In the genomic region with DNA sequence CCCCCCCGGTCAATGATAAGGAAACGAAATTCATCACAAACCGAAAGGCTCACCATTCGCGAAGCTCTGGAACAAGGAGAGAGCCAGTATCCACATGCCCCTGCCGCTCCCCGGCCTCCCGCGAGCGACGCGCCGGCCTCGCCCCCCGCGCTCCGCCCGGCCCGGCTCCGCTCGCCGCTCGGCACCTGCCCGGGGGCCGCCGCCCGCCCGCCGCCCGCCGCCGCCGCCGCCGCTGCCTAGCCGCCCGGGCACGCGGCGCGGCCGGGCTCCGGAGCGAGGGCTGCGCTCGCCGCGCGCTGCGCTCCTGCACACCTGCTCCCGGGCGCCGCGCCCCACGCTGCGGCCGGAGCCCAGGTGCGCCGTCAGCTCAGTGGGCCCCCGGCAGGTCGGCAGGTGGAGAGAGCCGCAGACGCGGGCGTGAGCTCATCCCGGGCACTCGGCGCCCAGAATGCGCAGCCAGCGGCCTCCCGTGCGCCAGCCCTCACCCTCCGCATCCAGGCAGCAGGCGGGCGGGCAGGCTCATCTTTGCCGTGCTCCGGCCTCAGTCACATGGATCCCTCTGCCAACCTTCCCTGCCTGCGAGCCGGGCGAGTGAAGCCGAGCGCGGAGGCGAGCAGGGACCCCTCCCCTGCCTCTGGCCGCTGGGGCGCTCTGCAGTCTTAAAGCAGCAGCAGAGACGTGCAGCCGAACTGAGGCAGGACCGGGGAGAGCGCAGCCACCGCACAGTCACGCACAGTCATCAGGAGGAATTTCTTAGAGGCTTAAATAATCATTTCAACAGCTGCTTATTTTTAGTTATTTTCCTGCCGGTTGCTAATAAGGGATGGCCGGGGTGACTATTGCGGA, we compare ENCODE assay signal across 10 cellular contexts. TPM values are rescaled to one million over a fixed set of nuclear protein-coding genes. Genes with fewer than 3 reads are reported as not detected.
DNase-seq lines count a peak whose midpoint lies in the region; ATAC-seq, FAIRE-seq and TF ChIP-seq lines count a peak whose summit lies in the region.
"Had no signal": no experiment of that assay in that cellular context is flagged by ENCODE, and none has a peak within 500 bp of the region (broad histone marks: within the 10 kb centered on the region; RNA-seq: fewer than 3 reads in every experiment).

DSCAM (minus strand) TSS at position 593 of the 846 bp plus-strand sequence; CDS start at position 96, 497 bp downstream.

- H2AFZ ChIP-seq in hepatocyte: no peak within 1 kb of the TSS

- CTCF ChIA-PET in naive thymus-derived CD4-positive, alpha-beta T cell (lab: Charles Lee): no interaction called here

- H3K36me3 ChIP-seq in hepatocyte (replicated peaks; ENCODE audit: insufficient read depth, low read depth): no peaks in the 10 kb centered on the region
- no peaks in the 10 kb centered on the region for H3K36me3 ChIP-seq in naive thymus-derived CD4-positive, alpha-beta T cell (ENCODE audit: control insufficient read depth in 2 of 3, insufficient read depth in 3 of 3, low read length in 3 of 3)

- no peaks in the 10 kb centered on the region for H4K20me1 ChIP-seq in hepatocyte (ENCODE audit: insufficient read depth, poor library complexity, severe bottlenecking)

- peaks cover 3% of the 10 kb centered on the region for H3K4me1 ChIP-seq in hepatocyte (ENCODE audit: insufficient read depth)
- no peaks in the 10 kb centered on the region for H3K4me1 ChIP-seq in naive thymus-derived CD4-positive, alpha-beta T cell (ENCODE audit: control insufficient read depth in 2 of 2, insufficient read depth in 2 of 2, low read length in 2 of 2)

- peak within 1 kb of the TSS in 3 of 10 donors; percentile 23 to 40 (median 34) for H3K4me3 Mint-ChIP-seq in naive thymus-derived CD4-positive, alpha-beta T cell
- H3K4me3 Mint-ChIP-seq: activated T-helper 1 cell treated with anti-CD3 and anti-CD28 coated beads, Interleukin-12 subunit alpha, Interleukin-12 subunit beta, Interleukin-2, Interleukin-4 antibody, amounts not matched to agents 30 ng/mL and 10 ng/mL and 1 ng/mL, durations not matched to agents 14 hours and 24 hours and 36 hours had no signal

- no peaks in the 10 kb centered on the region for H3K79me2 ChIP-seq in hepatocyte

- H3K4me2 ChIP-seq in hepatocyte: peak within 1 kb of the TSS; percentile 94

- peaks cover 0 to 10% (median 5%) of the 10 kb centered on the region in 7 donors for H3K4me1 Mint-ChIP-seq in naive thymus-derived CD4-positive, alpha-beta T cell

- peak within 1 kb of the TSS; percentile 23 for H3K4me3 ChIP-seq in hepatocyte
- no peak within 1 kb of the TSS for H3K4me3 ChIP-seq in naive thymus-derived CD4-positive, alpha-beta T cell (ENCODE audit: low read length)

- no peak for FAIRE-seq in urothelium cell line (lab: Jason Lieb, UNC)

- H3K9me3 ChIP-seq in hepatocyte (ENCODE audit: low read depth): no peaks in the 10 kb centered on the region
- no peaks in the 10 kb centered on the region for H3K9me3 ChIP-seq in naive thymus-derived CD4-positive, alpha-beta T cell (ENCODE audit: control insufficient read depth in 2 of 3, low read length in 3 of 3)

- peaks cover 0 to 8% (median 0%) of the 10 kb centered on the region in 11 donors for H3K9me3 Mint-ChIP-seq in naive thymus-derived CD4-positive, alpha-beta T cell
- H3K9me3 Mint-ChIP-seq: activated T-helper 1 cell treated with anti-CD3 and anti-CD28 coated beads, Interleukin-12 subunit alpha, Interleukin-12 subunit beta, Interleukin-2, Interleukin-4 antibody, amounts not matched to agents 30 ng/mL and 10 ng/mL and 1 ng/mL, durations not matched to agents 14 hours and 24 hours and 36 hours; T-cell had no signal

- 6% methylated on average over 39 of the region's 95 CpGs for WGBS in hepatocyte (ENCODE audit: low lambda C conversion rate, missing lambda C conversion rate)

- peak; percentile 41 for DNase-seq in NCI-H2227 (lab: John Stamatoyannopoulos, UW; ENCODE audit: unreplicated experiment)
- DNase-seq in NCI-H2227 treated with DMSO at 0.1 percent for 48 hours (lab: John Stamatoyannopoulos, UW): no peak
- DNase-seq in RPMI8226: peak; percentile 61
- DNase-seq in hepatocyte (ENCODE audit: low spot score): peak; percentile 42
- no peak for DNase-seq in SKM-1 (lab: John Stamatoyannopoulos, UW; ENCODE audit: unreplicated experiment)
- DNase-seq in naive thymus-derived CD4-positive, alpha-beta T cell: no peak
- no peak for DNase-seq in urothelium cell line (ENCODE audit: low spot score)
- DNase-seq: T-cell had no signal

- no peak within 1 kb of the TSS for H3K27ac Mint-ChIP-seq in naive thymus-derived CD4-positive, alpha-beta T cell
- H3K27ac Mint-ChIP-seq: activated T-helper 1 cell treated with anti-CD3 and anti-CD28 coated beads, Interleukin-12 subunit alpha, Interleukin-12 subunit beta, Interleukin-2, Interleukin-4 antibody, amounts not matched to agents 30 ng/mL and 10 ng/mL and 1 ng/mL, durations not matched to agents 14 hours and 24 hours and 36 hours; T-cell had no signal

- POLR2A ChIA-PET in naive thymus-derived CD4-positive, alpha-beta T cell (lab: Charles Lee): no interaction called here

- no peak for ATAC-seq in naive thymus-derived CD4-positive, alpha-beta T cell
- ATAC-seq: T-cell had no signal

- H3K27ac ChIP-seq in hepatocyte (no peak within 1 kb of the TSS), temporal lobe (ENCODE audit: low read depth, low read length) (peak within 1 kb of the TSS; percentile 65)
- no peak within 1 kb of the TSS for H3K27ac ChIP-seq in naive thymus-derived CD4-positive, alpha-beta T cell (ENCODE audit: low read depth, low read length)

- TF ChIP-seq CTCF in hepatocyte (IDR thresholded peaks at IDR 0.05; ENCODE audit: poor library complexity): no peak

- H3K36me3 Mint-ChIP-seq in naive thymus-derived CD4-positive, alpha-beta T cell: no peaks in the 10 kb centered on the region
- H3K36me3 Mint-ChIP-seq: T-cell had no signal

- H3K27me3 ChIP-seq in hepatocyte: peaks cover 40% of the 10 kb centered on the region
- H3K27me3 ChIP-seq in naive thymus-derived CD4-positive, alpha-beta T cell (ENCODE audit: control insufficient read depth in 2 of 2, insufficient read depth in 2 of 2, low read length in 2 of 2): no peaks in the 10 kb centered on the region

- intact Hi-C loops in naive thymus-derived CD4-positive, alpha-beta T cell (cut with micrococcal nuclease): no loop called here

- H3K9me2 ChIP-seq in hepatocyte (replicated peaks; ENCODE audit: insufficient read depth): no peaks in the 10 kb centered on the region

- H3K27me3 Mint-ChIP-seq in naive thymus-derived CD4-positive, alpha-beta T cell: peaks cover 45 to 57% (median 52%) of the 10 kb centered on the region in 5 donors

RNA-seq across cellular contexts. Expression of gene DSCAM, which starts in this region (rescaled TPM):
- 0.33 TPM in 1 of 2 replicates, not detected in the other for total RNA-seq in hepatocyte
- 0.33 TPM in 1 of 2 replicates, not detected in the other for polyA plus RNA-seq in hepatocyte
- total RNA-seq in temporal lobe: 16.0 TPM
- not detected for total RNA-seq in naive thymus-derived CD4-positive, alpha-beta T cell
- polyA plus RNA-seq in naive thymus-derived CD4-positive, alpha-beta T cell: not detected
- total RNA-seq: activated T-helper 1 cell treated with anti-CD3 and anti-CD28 coated beads, Interleukin-12 subunit alpha, Interleukin-12 subunit beta, Interleukin-2, Interleukin-4 antibody, amounts not matched to agents 30 ng/mL and 10 ng/mL and 1 ng/mL, durations not matched to agents 14 hours and 24 hours and 36 hours; T-cell had no signal

Comparison
In these comparisons a context has a peak if more than half of its experiments do, and no peak if none do; other contexts are left out.
1. RNA of gene DSCAM (total RNA-seq): 16.0 TPM in temporal lobe (single experiment); 0.33 TPM in hepatocyte and not detected in naive thymus-derived CD4-positive, alpha-beta T cell; every median in the first group is over 10 times any median in the second.
2. DNase-seq: peak in NCI-H2227 (single experiment) and RPMI8226 (single experiment); none in NCI-H2227 treated with DMSO at 0.1 percent for 48 hours (single experiment), SKM-1 (single experiment), naive thymus-derived CD4-positive, alpha-beta T cell (0 of 9) and urothelium cell line (single experiment).
3. Peak in DNase-seq, H3K4me3 ChIP-seq and H3K4me2 ChIP-seq in hepatocyte; RNA of the gene not detected or under 1 TPM.